22 cellular contexts compared by ENCODE assay signal in genomic region chr20:57160985-57161384, GRCh38.
"Had no signal": no experiment of that assay in that cellular context is flagged by ENCODE, and none has a peak within 500 bp of the region (broad histone marks: within the 10 kb centered on the region; RNA-seq: fewer than 3 reads in every experiment).

No MANE protein-coding gene starts in this region.

- H3K4me3 ChIP-seq: breast epithelium, colonic mucosa, dorsolateral prefrontal cortex, gastroesophageal sphincter, left lung, upper lobe of left lung had no signal

- H3K27ac ChIP-seq: breast epithelium, colonic mucosa, dorsolateral prefrontal cortex, gastroesophageal sphincter, left lung, upper lobe of left lung had no signal

- H3K36me3 ChIP-seq: breast epithelium, colonic mucosa, gastroesophageal sphincter, left lung, upper lobe of left lung had no signal

- ATAC-seq: activated CD4-positive, alpha-beta T cell treated with anti-CD3 and anti-CD28 coated beads for 36 hours; effector memory CD8-positive, alpha-beta T cell; gastroesophageal sphincter; left lung; natural killer cell treated with Interleukin-12 subunit alpha and Interleukin-12 subunit beta and Interleukin-15 and Interleukin-18, amount 100 ng/mL, for 72 hours had no signal

- H3K4me1 ChIP-seq: breast epithelium, colonic mucosa, gastroesophageal sphincter, left lung, upper lobe of left lung had no signal

- H3K27me3 ChIP-seq: breast epithelium, colonic mucosa, dorsolateral prefrontal cortex, left lung, upper lobe of left lung had no signal

- DNase-seq: activated B cell treated with CpG ODN at 0.5 μM for 24 hours; activated CD4-positive, alpha-beta T cell treated with anti-CD3 and anti-CD28 coated beads for 36 hours; activated CD4-positive, alpha-beta T cell treated with anti-CD3 and anti-CD28 coated beads, Interleukin-2, amount 50 U/mL, for 4 hours; activated CD8-positive, alpha-beta memory T cell treated with anti-CD3 and anti-CD28 coated beads for 24 hours; activated CD8-positive, alpha-beta memory T cell treated with anti-CD3 and anti-CD28 coated beads, Interleukin-2, amount 50 U/mL, for 4 hours; activated naive CD4-positive, alpha-beta T cell treated with anti-CD3 and anti-CD28 coated beads for 36 hours; activated naive CD8-positive, alpha-beta T cell treated with anti-CD3 and anti-CD28 coated beads, Interleukin-2, amount 10 ng/mL, durations not matched to agents 7 days and 5 days; activated T-cell treated with anti-CD3 and anti-CD28 coated beads, Interleukin-2, amount 50 U/mL, for 24 hours; amniotic stem cell; colonic mucosa; effector memory CD8-positive, alpha-beta T cell; head of caudate nucleus; left lung; retina; stimulated activated CD4-positive, alpha-beta T cell treated with anti-CD3 and anti-CD28 coated beads, Interleukin-4, amount 100 ng/mL, for 24 hours; stimulated activated naive CD4-positive, alpha-beta T cell treated with Interleukin-2 at 50 U/mL for 16 hours; T-helper 9 cell; upper lobe of left lung had no signal

- H3K9me3 ChIP-seq: breast epithelium, colonic mucosa, gastroesophageal sphincter, left lung, upper lobe of left lung had no signal
